Comparison of ENCODE assay signal across 15 cellular contexts in genomic region chr20:49948809-49949507, GRCh38. TPM values are rescaled to one million over a fixed set of nuclear protein-coding genes. Genes with fewer than 3 reads are reported as not detected.
DNase-seq lines count a peak whose midpoint lies in the region; ATAC-seq and TF ChIP-seq lines count a peak whose summit lies in the region.
"Had no signal": no experiment of that assay in that cellular context is flagged by ENCODE, and none has a peak within 500 bp of the region (broad histone marks: within the 10 kb centered on the region; RNA-seq: fewer than 3 reads in every experiment).

No MANE protein-coding gene starts in this region.

- peaks cover 51% of the 10 kb centered on the region for H3K79me2 ChIP-seq in SK-N-SH (ENCODE audit: insufficient read depth)

- no peak for TF ChIP-seq RAD21 in SK-N-SH (IDR thresholded peaks at IDR 0.05; ENCODE audit: low read length)

- H3K4me3 Mint-ChIP-seq in activated naive CD8-positive, alpha-beta T cell = no peak overlapping the region
- no peak overlapping the region for H3K4me3 Mint-ChIP-seq in activated naive CD8-positive, alpha-beta T cell treated with anti-CD3 and anti-CD28 coated beads for 36 hours
- H3K4me3 Mint-ChIP-seq in stimulated activated effector memory CD8-positive, alpha-beta T cell treated with anti-CD3 and anti-CD28 coated beads, Interleukin-12 subunit alpha, Interleukin-12 subunit beta, amount 100 ng/mL, for 72 hours = no peak overlapping the region
- H3K4me3 Mint-ChIP-seq in activated T-helper 1 cell treated with anti-CD3 and anti-CD28 coated beads, Interleukin-12 subunit alpha, Interleukin-12 subunit beta, Interleukin-2, Interleukin-4 antibody, amounts not matched to agents 30 ng/mL and 10 ng/mL and 1 ng/mL, durations not matched to agents 14 hours and 24 hours and 36 hours = no peak overlapping the region
- H3K4me3 Mint-ChIP-seq: effector memory CD8-positive, alpha-beta T cell had no signal

- peaks cover 38 to 56% of the 10 kb centered on the region in 2 experiments for H3K36me3 ChIP-seq in SK-N-SH (replicated peaks in 1 of 2; ENCODE audit: control insufficient read depth in 1 of 2, insufficient read depth in 2 of 2, low read length in 1 of 2)

- peak overlapping the region; percentile 66 for H3K27ac Mint-ChIP-seq in activated naive CD8-positive, alpha-beta T cell
- no peak overlapping the region for H3K27ac Mint-ChIP-seq in activated naive CD8-positive, alpha-beta T cell treated with anti-CD3 and anti-CD28 coated beads for 36 hours
- peak overlapping the region; percentile 56 for H3K27ac Mint-ChIP-seq in stimulated activated effector memory CD8-positive, alpha-beta T cell treated with anti-CD3 and anti-CD28 coated beads, Interleukin-12 subunit alpha, Interleukin-12 subunit beta, amount 100 ng/mL, for 72 hours
- no peak overlapping the region for H3K27ac Mint-ChIP-seq in activated T-helper 1 cell treated with anti-CD3 and anti-CD28 coated beads, Interleukin-12 subunit alpha, Interleukin-12 subunit beta, Interleukin-2, Interleukin-4 antibody, amounts not matched to agents 30 ng/mL and 10 ng/mL and 1 ng/mL, durations not matched to agents 14 hours and 24 hours and 36 hours

- no peaks in the 10 kb centered on the region for H3K27me3 Mint-ChIP-seq in activated naive CD8-positive, alpha-beta T cell
- H3K27me3 Mint-ChIP-seq in activated naive CD8-positive, alpha-beta T cell treated with anti-CD3 and anti-CD28 coated beads for 36 hours = peaks cover 3% of the 10 kb centered on the region
- H3K27me3 Mint-ChIP-seq in activated T-helper 1 cell treated with anti-CD3 and anti-CD28 coated beads, Interleukin-12 subunit alpha, Interleukin-12 subunit beta, Interleukin-2, Interleukin-4 antibody, amounts not matched to agents 30 ng/mL and 10 ng/mL and 1 ng/mL, durations not matched to agents 14 hours and 24 hours and 36 hours (ENCODE audit: insufficient read depth) = no peaks in the 10 kb centered on the region
- H3K27me3 Mint-ChIP-seq: effector memory CD8-positive, alpha-beta T cell had no signal

- intact Hi-C loops in activated T-helper 1 cell treated with anti-CD3 and anti-CD28 coated beads, Interleukin-12 subunit alpha, Interleukin-12 subunit beta, Interleukin-2, Interleukin-4 antibody, amounts not matched to agents 30 ng/mL and 10 ng/mL and 1 ng/mL, durations not matched to agents 14 hours and 24 hours and 36 hours (cut with micrococcal nuclease) = no loop called here

- peaks cover 59% of the 10 kb centered on the region for H3F3A ChIP-seq in SK-N-SH (replicated peaks; ENCODE audit: insufficient read depth)

- no peak for DNase-seq in activated naive CD8-positive, alpha-beta T cell treated with anti-CD3 and anti-CD28 coated beads for 36 hours
- DNase-seq in SK-N-SH (no peak), fibroblast of mammary gland (ENCODE audit: low read depth) (peak; percentile 96), LoVo (ENCODE audit: low spot score) (no peak), foreskin keratinocyte (no peak)
- DNase-seq in stimulated activated effector memory CD8-positive, alpha-beta T cell treated with anti-CD3 and anti-CD28 coated beads, Interleukin-12 subunit alpha, Interleukin-12 subunit beta, amount 100 ng/mL, for 72 hours (ENCODE audit: low spot score in 2 of 2) = no peak
- no peak for DNase-seq in activated T-helper 1 cell treated with anti-CD3 and anti-CD28 coated beads, Interleukin-12 subunit alpha, Interleukin-12 subunit beta, Interleukin-2, Interleukin-4 antibody, amounts not matched to agents 30 ng/mL and 10 ng/mL and 1 ng/mL, durations not matched to agents 14 hours and 24 hours and 36 hours (ENCODE audit: low spot score)
- DNase-seq: amygdala; effector memory CD8-positive, alpha-beta T cell; midbrain; NCI-H1436 treated with DMSO at 0.1 percent for 48 hours; NCI-H69; thyroid gland had no signal

- peak overlapping the region in 1 of 2 experiments; percentile 99; a peak in 2 of 4 replicates for H3K27ac ChIP-seq in SK-N-SH (ENCODE audit: low read depth in 2 of 2, low read length in 1 of 2)
- no peak overlapping the region for H3K27ac ChIP-seq in foreskin keratinocyte
- H3K27ac ChIP-seq: BLaER1, thyroid gland had no signal

- TF ChIP-seq CTCF in SK-N-SH (IDR thresholded peaks at IDR 0.05) (no peak), fibroblast of mammary gland (conservative IDR thresholded peaks at IDR 0.05; ENCODE audit: control insufficient read depth, insufficient read depth, low read depth, low read length) (no peak), foreskin keratinocyte (conservative IDR thresholded peaks at IDR 0.05) (no peak)

- H3K4me1 Mint-ChIP-seq in activated naive CD8-positive, alpha-beta T cell (ENCODE audit: low read depth) = peaks cover 12% of the 10 kb centered on the region
- peaks cover 12% of the 10 kb centered on the region for H3K4me1 Mint-ChIP-seq in activated naive CD8-positive, alpha-beta T cell treated with anti-CD3 and anti-CD28 coated beads for 36 hours
- peaks cover 43% of the 10 kb centered on the region for H3K4me1 Mint-ChIP-seq in stimulated activated effector memory CD8-positive, alpha-beta T cell treated with anti-CD3 and anti-CD28 coated beads, Interleukin-12 subunit alpha, Interleukin-12 subunit beta, amount 100 ng/mL, for 72 hours
- no peaks in the 10 kb centered on the region for H3K4me1 Mint-ChIP-seq in activated T-helper 1 cell treated with anti-CD3 and anti-CD28 coated beads, Interleukin-12 subunit alpha, Interleukin-12 subunit beta, Interleukin-2, Interleukin-4 antibody, amounts not matched to agents 30 ng/mL and 10 ng/mL and 1 ng/mL, durations not matched to agents 14 hours and 24 hours and 36 hours (ENCODE audit: low read depth)

- no peaks in the 10 kb centered on the region for H3K9me2 ChIP-seq in SK-N-SH

- CTCF ChIA-PET in SK-N-SH (lab: Yijun Ruan, JAX) = interaction anchor here (1.2 kb wide), 1 partner anchor 122 kb away, joined by 3 read pairs; no protein-coding TSS in a partner anchor

- H3K9ac ChIP-seq in SK-N-SH = peak overlapping the region; percentile 81
- H3K9ac ChIP-seq: BLaER1 had no signal

- H3K4me3 ChIP-seq in SK-N-SH (ENCODE audit: low read depth in 2 of 2, low read length in 1 of 2) (no peak overlapping the region), fibroblast of mammary gland (ENCODE audit: control insufficient read depth, low read depth, low read length) (no peak overlapping the region)
- H3K4me3 ChIP-seq: BLaER1, thyroid gland had no signal

- H3K9me3 ChIP-seq in SK-N-SH = no peaks in the 10 kb centered on the region
- H3K9me3 ChIP-seq: BLaER1, thyroid gland had no signal

- H3K9me3 Mint-ChIP-seq in activated naive CD8-positive, alpha-beta T cell (ENCODE audit: low read depth) = no peaks in the 10 kb centered on the region
- H3K9me3 Mint-ChIP-seq in activated naive CD8-positive, alpha-beta T cell treated with anti-CD3 and anti-CD28 coated beads for 36 hours = no peaks in the 10 kb centered on the region
- no peaks in the 10 kb centered on the region for H3K9me3 Mint-ChIP-seq in stimulated activated effector memory CD8-positive, alpha-beta T cell treated with anti-CD3 and anti-CD28 coated beads, Interleukin-12 subunit alpha, Interleukin-12 subunit beta, amount 100 ng/mL, for 72 hours
- H3K9me3 Mint-ChIP-seq in activated T-helper 1 cell treated with anti-CD3 and anti-CD28 coated beads, Interleukin-12 subunit alpha, Interleukin-12 subunit beta, Interleukin-2, Interleukin-4 antibody, amounts not matched to agents 30 ng/mL and 10 ng/mL and 1 ng/mL, durations not matched to agents 14 hours and 24 hours and 36 hours = no peaks in the 10 kb centered on the region
- H3K9me3 Mint-ChIP-seq: effector memory CD8-positive, alpha-beta T cell had no signal

- 79% methylated on average over 11 of the region's 11 CpGs for WGBS in SK-N-SH (ENCODE audit: low lambda C conversion rate)

- H3K36me3 Mint-ChIP-seq in activated naive CD8-positive, alpha-beta T cell = peaks cover 6% of the 10 kb centered on the region
- H3K36me3 Mint-ChIP-seq in activated naive CD8-positive, alpha-beta T cell treated with anti-CD3 and anti-CD28 coated beads for 36 hours = peaks cover 51% of the 10 kb centered on the region
- peaks cover 100% of the 10 kb centered on the region for H3K36me3 Mint-ChIP-seq in stimulated activated effector memory CD8-positive, alpha-beta T cell treated with anti-CD3 and anti-CD28 coated beads, Interleukin-12 subunit alpha, Interleukin-12 subunit beta, amount 100 ng/mL, for 72 hours
- peaks cover 58% of the 10 kb centered on the region for H3K36me3 Mint-ChIP-seq in activated T-helper 1 cell treated with anti-CD3 and anti-CD28 coated beads, Interleukin-12 subunit alpha, Interleukin-12 subunit beta, Interleukin-2, Interleukin-4 antibody, amounts not matched to agents 30 ng/mL and 10 ng/mL and 1 ng/mL, durations not matched to agents 14 hours and 24 hours and 36 hours (ENCODE audit: low read depth)

- H2AFZ ChIP-seq in SK-N-SH (ENCODE audit: low read depth) = no peak overlapping the region

- H4K20me1 ChIP-seq in SK-N-SH (ENCODE audit: insufficient read depth) = no peaks in the 10 kb centered on the region

- H3K4me1 ChIP-seq in SK-N-SH (ENCODE audit: control insufficient read depth in 1 of 2, insufficient read depth in 2 of 2, low read depth in 1 of 2, low read length in 1 of 2) (peaks cover 0 to 25% of the 10 kb centered on the region in 2 experiments; a peak in 2 of 4 replicates), foreskin keratinocyte (peaks cover 5% of the 10 kb centered on the region)
- H3K4me1 ChIP-seq: BLaER1, thyroid gland had no signal

- peak in 1 of 2 experiments; percentile 56; a peak in 1 of 4 replicates for TF ChIP-seq EP300 in SK-N-SH (IDR thresholded peaks at IDR 0.05; ENCODE audit: borderline replicate concordance in 1 of 2, low read depth in 1 of 2, low read length in 1 of 2)

- peak overlapping the region; percentile 41 for H3K4me2 ChIP-seq in SK-N-SH
- H3K4me2 ChIP-seq: BLaER1 had no signal

- no peak for ATAC-seq in stimulated activated effector memory CD8-positive, alpha-beta T cell treated with anti-CD3 and anti-CD28 coated beads, Interleukin-12 subunit alpha, Interleukin-12 subunit beta, amount 100 ng/mL, for 72 hours
- ATAC-seq in foreskin keratinocyte = no peak
- ATAC-seq: effector memory CD8-positive, alpha-beta T cell had no signal

- POLR2A ChIA-PET in SK-N-SH (lab: Yijun Ruan, JAX) = no interaction called here

- no peaks in the 10 kb centered on the region for H3K27me3 ChIP-seq in SK-N-SH (ENCODE audit: insufficient read depth)
- no peaks in the 10 kb centered on the region for H3K27me3 ChIP-seq in foreskin keratinocyte
- H3K27me3 ChIP-seq: BLaER1, thyroid gland had no signal

RNA-seq across cellular contexts. Expression of gene RNF114, which starts 12.8 kb away (rescaled TPM):
- total RNA-seq in activated naive CD8-positive, alpha-beta T cell treated with anti-CD3 and anti-CD28 coated beads for 36 hours = 10 to 100 TPM; 61.5 to 70.7 TPM
- polyA plus RNA-seq in SK-N-SH (2012; rRNA removed) (30.2 and 55.0 TPM in 2 replicates), foreskin keratinocyte (54.6 and 57.7 TPM in 2 replicates)
- polyA plus RNA-seq in SK-N-SH (2012; cell fraction: cytosol; rRNA removed) = 37.4 and 52.4 TPM in 2 replicates
- polyA plus RNA-seq in SK-N-SH (2012; cell fraction: nucleus; rRNA removed) = 53.4 and 58.8 TPM in 2 replicates
- 58.7 and 60.3 TPM in 2 replicates for total RNA-seq in activated T-helper 1 cell treated with anti-CD3 and anti-CD28 coated beads, Interleukin-12 subunit alpha, Interleukin-12 subunit beta, Interleukin-2, Interleukin-4 antibody, amounts not matched to agents 30 ng/mL and 10 ng/mL and 1 ng/mL, durations not matched to agents 14 hours and 24 hours and 36 hours
- total RNA-seq in foreskin keratinocyte = 44.1 and 50.9 TPM in 2 replicates

RNA-seq across cellular contexts. Expression of gene SPATA2, which starts 33.6 kb away (rescaled TPM):
- 10 to 100 TPM; 11.2 to 11.6 TPM for total RNA-seq in activated naive CD8-positive, alpha-beta T cell treated with anti-CD3 and anti-CD28 coated beads for 36 hours
- polyA plus RNA-seq in SK-N-SH (2012; rRNA removed) (5.8 and 7.2 TPM in 2 replicates), foreskin keratinocyte (4.6 and 5.0 TPM in 2 replicates)
- 4.6 and 5.7 TPM in 2 replicates for polyA plus RNA-seq in SK-N-SH (2012; cell fraction: cytosol; rRNA removed)
- 7.8 and 8.4 TPM in 2 replicates for polyA plus RNA-seq in SK-N-SH (2012; cell fraction: nucleus; rRNA removed)
- 9.7 and 10.4 TPM in 2 replicates for total RNA-seq in activated T-helper 1 cell treated with anti-CD3 and anti-CD28 coated beads, Interleukin-12 subunit alpha, Interleukin-12 subunit beta, Interleukin-2, Interleukin-4 antibody, amounts not matched to agents 30 ng/mL and 10 ng/mL and 1 ng/mL, durations not matched to agents 14 hours and 24 hours and 36 hours
- 5.6 and 5.7 TPM in 2 replicates for total RNA-seq in foreskin keratinocyte

RNA-seq across cellular contexts. Expression of gene SNAI1, which starts 33.8 kb away (rescaled TPM):
- total RNA-seq in activated naive CD8-positive, alpha-beta T cell treated with anti-CD3 and anti-CD28 coated beads for 36 hours = under 1 TPM; 0.82 to 0.93 TPM
- polyA plus RNA-seq in SK-N-SH (2012; rRNA removed) (3.7 and 6.2 TPM in 2 replicates), foreskin keratinocyte (0.04 TPM in 1 of 2 replicates, not detected in the other)
- 2.2 and 3.9 TPM in 2 replicates for polyA plus RNA-seq in SK-N-SH (2012; cell fraction: cytosol; rRNA removed)
- polyA plus RNA-seq in SK-N-SH (2012; cell fraction: nucleus; rRNA removed) = 5.6 and 5.7 TPM in 2 replicates
- 3.5 and 3.9 TPM in 2 replicates for total RNA-seq in activated T-helper 1 cell treated with anti-CD3 and anti-CD28 coated beads, Interleukin-12 subunit alpha, Interleukin-12 subunit beta, Interleukin-2, Interleukin-4 antibody, amounts not matched to agents 30 ng/mL and 10 ng/mL and 1 ng/mL, durations not matched to agents 14 hours and 24 hours and 36 hours
- 0.04 TPM in 1 of 2 replicates, not detected in the other for total RNA-seq in foreskin keratinocyte

Comparison
In these comparisons a context has a peak if more than half of its experiments do, and no peak if none do; other contexts are left out.
1. H3K27ac Mint-ChIP-seq: peak in activated naive CD8-positive, alpha-beta T cell (single experiment) and stimulated activated effector memory CD8-positive, alpha-beta T cell treated with anti-CD3 and anti-CD28 coated beads, Interleukin-12 subunit alpha, Interleukin-12 subunit beta, amount 100 ng/mL, for 72 hours (single experiment); none in activated naive CD8-positive, alpha-beta T cell treated with anti-CD3 and anti-CD28 coated beads for 36 hours (single experiment) and activated T-helper 1 cell treated with anti-CD3 and anti-CD28 coated beads, Interleukin-12 subunit alpha, Interleukin-12 subunit beta, Interleukin-2, Interleukin-4 antibody, amounts not matched to agents 30 ng/mL and 10 ng/mL and 1 ng/mL, durations not matched to agents 14 hours and 24 hours and 36 hours (single experiment).